ENCODE assay signal across 34 cellular contexts in genomic region chr4:164871673-164872072, GRCh38. TPM values are rescaled to one million over a fixed set of nuclear protein-coding genes. Genes with fewer than 3 reads are reported as not detected.
"Had no signal": no experiment of that assay in that cellular context is flagged by ENCODE, and none has a peak within 500 bp of the region (broad histone marks: within the 10 kb centered on the region; RNA-seq: fewer than 3 reads in every experiment).

No MANE protein-coding gene starts in this region.

- H3K4me1 ChIP-seq: foreskin keratinocyte, heart left ventricle, parathyroid adenoma, psoas muscle, stomach, thyroid gland, upper lobe of left lung had no signal

- H3K9ac ChIP-seq: parathyroid adenoma had no signal

- H3K27me3 ChIP-seq: foreskin keratinocyte, stomach, thyroid gland, upper lobe of left lung had no signal

- H3K36me3 Mint-ChIP-seq: activated CD8-positive, alpha-beta memory T cell treated with anti-CD3 and anti-CD28 coated beads, Interleukin-2, amount 10 ng/mL, durations not matched to agents 7 days and 5 days; activated naive CD4-positive, alpha-beta T cell treated with anti-CD3 and anti-CD28 coated beads, Interleukin-2, amount 50 U/mL, for 24 hours; immature natural killer cell; mesothelial cell of epicardium; naive thymus-derived CD4-positive, alpha-beta T cell; stimulated activated naive B cell treated with anti-CD40 and anti-IgM and Interleukin-4, amounts not matched to agents 10 μg/mL and 1 μg/mL and 100 μg/mL, for 72 hours had no signal

- H3K4me1 Mint-ChIP-seq: activated CD4-positive, alpha-beta T cell treated with anti-CD3 and anti-CD28 coated beads for 36 hours; activated CD8-positive, alpha-beta memory T cell treated with anti-CD3 and anti-CD28 coated beads, Interleukin-2, amount 10 ng/mL, durations not matched to agents 7 days and 5 days; activated naive CD4-positive, alpha-beta T cell treated with anti-CD3 and anti-CD28 coated beads, Interleukin-2, amount 50 U/mL, for 24 hours; activated naive CD8-positive, alpha-beta T cell treated with anti-CD3 and anti-CD28 coated beads, Interleukin-2, amount 50 U/mL, for 24 hours; immature natural killer cell had no signal

- H3K36me3 ChIP-seq: heart left ventricle, stomach, thyroid gland, upper lobe of left lung had no signal

- H3K27ac Mint-ChIP-seq: activated CD4-positive, alpha-beta T cell treated with anti-CD3 and anti-CD28 coated beads for 36 hours; activated CD8-positive, alpha-beta memory T cell treated with anti-CD3 and anti-CD28 coated beads, Interleukin-2, amount 10 ng/mL, durations not matched to agents 7 days and 5 days; activated CD8-positive, alpha-beta T cell treated with anti-CD3 and anti-CD28 coated beads, Interleukin-2, amount 10 ng/mL, durations not matched to agents 7 days and 5 days; activated naive CD4-positive, alpha-beta T cell treated with anti-CD3 and anti-CD28 coated beads, Interleukin-2, amount 50 U/mL, for 24 hours; activated naive CD8-positive, alpha-beta T cell treated with anti-CD3 and anti-CD28 coated beads, Interleukin-2, amount 50 U/mL, for 24 hours; activated T-helper 2 cell treated with anti-CD3 and anti-CD28 coated beads, Interferon-gamma antibody, Interleukin-2, Interleukin-4, amounts not matched to agents 10 μg/mL and 5 μg/mL and 100 μg/mL, durations not matched to agents 14 hours and 24 hours and 36 hours; immature natural killer cell; mesothelial cell of epicardium; naive thymus-derived CD4-positive, alpha-beta T cell; stimulated activated naive B cell treated with anti-CD40 and anti-IgM and Interleukin-4, amounts not matched to agents 10 μg/mL and 1 μg/mL and 100 μg/mL, for 72 hours had no signal

- ATAC-seq: activated CD4-positive, alpha-beta T cell treated with anti-CD3 and anti-CD28 coated beads for 36 hours; activated CD8-positive, alpha-beta memory T cell treated with anti-CD3 and anti-CD28 coated beads, Interleukin-2, amount 10 ng/mL, durations not matched to agents 7 days and 5 days; activated CD8-positive, alpha-beta T cell treated with anti-CD3 and anti-CD28 coated beads, Interleukin-2, amount 10 ng/mL, durations not matched to agents 7 days and 5 days; activated naive CD8-positive, alpha-beta T cell treated with anti-CD3 and anti-CD28 coated beads, Interleukin-2, amount 50 U/mL, for 24 hours; esophagus mucosa; foreskin keratinocyte; heart left ventricle; left colon; naive thymus-derived CD4-positive, alpha-beta T cell; psoas muscle; stimulated activated naive B cell treated with anti-CD40 and anti-IgM and Interleukin-4, amounts not matched to agents 10 μg/mL and 1 μg/mL and 100 μg/mL, for 72 hours had no signal

- H3K4me3 ChIP-seq: heart left ventricle, psoas muscle, stomach, thyroid gland, upper lobe of left lung had no signal

- H2AFZ ChIP-seq: parathyroid adenoma had no signal

- H3K9me3 Mint-ChIP-seq: activated naive CD4-positive, alpha-beta T cell treated with anti-CD3 and anti-CD28 coated beads, Interleukin-2, amount 50 U/mL, for 24 hours; activated naive CD8-positive, alpha-beta T cell treated with anti-CD3 and anti-CD28 coated beads, Interleukin-2, amount 50 U/mL, for 24 hours; activated T-helper 2 cell treated with anti-CD3 and anti-CD28 coated beads, Interferon-gamma antibody, Interleukin-2, Interleukin-4, amounts not matched to agents 10 μg/mL and 5 μg/mL and 100 μg/mL, durations not matched to agents 14 hours and 24 hours and 36 hours had no signal

- DNase-seq: activated CD4-positive, alpha-beta T cell treated with anti-CD3 and anti-CD28 coated beads for 36 hours; activated CD4-positive, CD25-positive, alpha-beta regulatory T cell; activated CD8-positive, alpha-beta memory T cell treated with anti-CD3 and anti-CD28 coated beads, Interleukin-2, amount 10 ng/mL, durations not matched to agents 7 days and 5 days; activated CD8-positive, alpha-beta T cell treated with anti-CD3 and anti-CD28 coated beads, Interleukin-2, amount 10 ng/mL, durations not matched to agents 7 days and 5 days; activated naive CD8-positive, alpha-beta T cell treated with anti-CD3 and anti-CD28 coated beads, Interleukin-2, amount 50 U/mL, for 24 hours; activated T-cell treated with anti-CD3 and anti-CD28 coated beads, Interleukin-2, amount 50 U/mL, for 48 hours; amygdala; caudate nucleus; cortex of kidney; foreskin keratinocyte; heart left ventricle; hypothalamus; immature natural killer cell; kidney; left colon; mammary epithelial cell; naive thymus-derived CD4-positive, alpha-beta T cell; nucleus accumbens; psoas muscle; stimulated activated CD4-positive, alpha-beta T cell treated with anti-CD3 and anti-CD28 coated beads, Interleukin-15, amount 100 ng/mL, for 24 hours; stimulated activated CD4-positive, alpha-beta T cell treated with anti-CD3 and anti-CD28 coated beads, Interleukin-2, amount 100 ng/mL, for 24 hours; stimulated activated naive B cell treated with anti-CD40 and anti-IgM and Interleukin-4, amounts not matched to agents 10 μg/mL and 1 μg/mL and 100 μg/mL, for 72 hours; stomach; T1000; thyroid gland; upper lobe of left lung had no signal

- H3K27ac ChIP-seq: foreskin keratinocyte, heart left ventricle, parathyroid adenoma, psoas muscle, stomach, thyroid gland, upper lobe of left lung had no signal

- H3K9me3 ChIP-seq: heart left ventricle, psoas muscle, stomach, thyroid gland, upper lobe of left lung had no signal

- H3K4me3 Mint-ChIP-seq: activated CD4-positive, alpha-beta T cell treated with anti-CD3 and anti-CD28 coated beads for 36 hours; activated CD8-positive, alpha-beta memory T cell treated with anti-CD3 and anti-CD28 coated beads, Interleukin-2, amount 10 ng/mL, durations not matched to agents 7 days and 5 days; activated CD8-positive, alpha-beta T cell treated with anti-CD3 and anti-CD28 coated beads, Interleukin-2, amount 10 ng/mL, durations not matched to agents 7 days and 5 days; activated naive CD4-positive, alpha-beta T cell treated with anti-CD3 and anti-CD28 coated beads, Interleukin-2, amount 50 U/mL, for 24 hours; activated naive CD8-positive, alpha-beta T cell treated with anti-CD3 and anti-CD28 coated beads, Interleukin-2, amount 50 U/mL, for 24 hours; immature natural killer cell; mesothelial cell of epicardium; naive thymus-derived CD4-positive, alpha-beta T cell; neural crest cell; stimulated activated naive B cell treated with anti-CD40 and anti-IgM and Interleukin-4, amounts not matched to agents 10 μg/mL and 1 μg/mL and 100 μg/mL, for 72 hours had no signal

RNA-seq across cellular contexts. Expression of gene APELA, which starts 5.3 kb away (rescaled TPM):
- total RNA-seq: activated CD4-positive, alpha-beta T cell treated with anti-CD3 and anti-CD28 coated beads for 36 hours; activated CD8-positive, alpha-beta memory T cell treated with anti-CD3 and anti-CD28 coated beads, Interleukin-2, amount 10 ng/mL, durations not matched to agents 7 days and 5 days; activated CD8-positive, alpha-beta T cell treated with anti-CD3 and anti-CD28 coated beads, Interleukin-2, amount 10 ng/mL, durations not matched to agents 7 days and 5 days; activated T-helper 2 cell treated with anti-CD3 and anti-CD28 coated beads, Interferon-gamma antibody, Interleukin-2, Interleukin-4, amounts not matched to agents 10 μg/mL and 5 μg/mL and 100 μg/mL, durations not matched to agents 14 hours and 24 hours and 36 hours; chondrocyte; esophagus mucosa; foreskin keratinocyte; heart left ventricle; left colon; naive thymus-derived CD4-positive, alpha-beta T cell; psoas muscle had no signal
- polyA plus RNA-seq: foreskin keratinocyte; heart left ventricle; immature natural killer cell; liver; mammary epithelial cell; naive thymus-derived CD4-positive, alpha-beta T cell had no signal
